In genomic region chr7:138000081-138000701, GRCh38 we compare ENCODE assay signal across 8 cellular contexts. TPM values are rescaled to one million over a fixed set of nuclear protein-coding genes. Genes with fewer than 3 reads are reported as not detected.
DNase-seq lines count a peak whose midpoint lies in the region; ATAC-seq and TF ChIP-seq lines count a peak whose summit lies in the region.

No MANE protein-coding gene starts in this region.

- ATAC-seq in GM21723 (IDR thresholded peaks at IDR 0.05; ENCODE audit: unreplicated experiment), result no peak

- H3K27me3 ChIP-seq in KMS-11 (ENCODE audit: insufficient read depth, low read depth) (no peaks in the 10 kb centered on the region), left ventricle myocardium inferior (ENCODE audit: low read depth) (no peaks in the 10 kb centered on the region)

- peaks cover 21% of the 10 kb centered on the region for H3K4me1 Mint-ChIP-seq in Calu3 (ENCODE audit: low read depth, unreplicated experiment)
- H3K4me1 Mint-ChIP-seq in activated naive CD8-positive, alpha-beta T cell treated with anti-CD3 and anti-CD28 coated beads for 36 hours, result peaks cover 33% of the 10 kb centered on the region

- H2AFZ ChIP-seq in KMS-11 (ENCODE audit: low read depth), result peak overlapping the region; percentile 80; the same call in 1 of the 2 replicates

- CTCF ChIA-PET in Calu3 (lab: Charles Lee), result interaction anchor here (0.6 to 1.3 kb wide), 3 partner anchors 20 to 228 kb away, joined by 3 read pairs; no protein-coding TSS in a partner anchor

- H3K27ac ChIP-seq in KMS-11 (peak overlapping the region; percentile 81), left ventricle myocardium inferior (replicated peaks) (peak overlapping the region; percentile 95)

- peak overlapping the region; percentile 96 for H3K27ac Mint-ChIP-seq in Calu3 (ENCODE audit: unreplicated experiment)
- H3K27ac Mint-ChIP-seq in activated naive CD8-positive, alpha-beta T cell treated with anti-CD3 and anti-CD28 coated beads for 36 hours, result no peak overlapping the region

- BruUV-seq in Calu3 (replicated peaks; lab: Mats Ljungman, UMichigan), result no TSS peak

- no peaks in the 10 kb centered on the region for H3K9me3 ChIP-seq in left ventricle myocardium inferior (replicated peaks)

- H3K9ac ChIP-seq in KMS-11, result peak overlapping the region; percentile 80

- H3K36me3 Mint-ChIP-seq in Calu3 (ENCODE audit: insufficient read depth, unreplicated experiment), result peaks cover 28% of the 10 kb centered on the region
- peaks cover 12% of the 10 kb centered on the region for H3K36me3 Mint-ChIP-seq in activated naive CD8-positive, alpha-beta T cell treated with anti-CD3 and anti-CD28 coated beads for 36 hours

- TF ChIP-seq CTCF in Calu3 (IDR thresholded peaks at IDR 0.05; ENCODE audit: unreplicated experiment) (no peak), KMS-11 (conservative IDR thresholded peaks at IDR 0.05; ENCODE audit: low read depth, low read length) (no peak), left ventricle myocardium inferior (IDR thresholded peaks at IDR 0.05; ENCODE audit: borderline replicate concordance) (no peak)

- H3K4me3 ChIP-seq in KMS-11 (IDR thresholded peaks at IDR 0.05; ENCODE audit: insufficient read depth, low read depth, low read length) (peak overlapping the region; percentile 53), left ventricle myocardium inferior (peak overlapping the region; percentile 96)

- intact Hi-C loops in Calu3 (cut with micrococcal nuclease; ENCODE audit: unreplicated experiment), result loop anchor here (10.0 kb wide), 1 partner anchor 865 kb away; no protein-coding TSS in a partner anchor
- intact Hi-C loops in left ventricle myocardium inferior (cut with micrococcal nuclease), result no loop called here

- H3K4me1 ChIP-seq in KMS-11 (ENCODE audit: low read depth, poor library complexity, severe bottlenecking) (peaks cover 47% of the 10 kb centered on the region), left ventricle myocardium inferior (peaks cover 68% of the 10 kb centered on the region)

- DNase-seq in Calu3 (no peak), left ventricle myocardium inferior (peak; percentile 44), putamen (ENCODE audit: low spot score) (peak; percentile 39), DMS153 treated with DMSO at 0.1 percent for 48 hours (lab: John Stamatoyannopoulos, UW; ENCODE audit: unreplicated experiment) (no peak), OCI-M2 (lab: John Stamatoyannopoulos, UW; ENCODE audit: unreplicated experiment) (no peak)
- no peak for DNase-seq in activated naive CD8-positive, alpha-beta T cell treated with anti-CD3 and anti-CD28 coated beads for 36 hours

- H3K4me3 Mint-ChIP-seq in Calu3 (ENCODE audit: low read depth, unreplicated experiment), result peak overlapping the region; percentile 88
- H3K4me3 Mint-ChIP-seq in activated naive CD8-positive, alpha-beta T cell treated with anti-CD3 and anti-CD28 coated beads for 36 hours, result peak overlapping the region; percentile 93

- H3K4me2 ChIP-seq in KMS-11, result peak overlapping the region; percentile 96

- H4K20me1 ChIP-seq in KMS-11 (ENCODE audit: insufficient read depth), result no peaks in the 10 kb centered on the region; the same call in 1 of the 2 replicates

- H3K36me3 ChIP-seq in KMS-11 (ENCODE audit: insufficient read depth) (no peaks in the 10 kb centered on the region), left ventricle myocardium inferior (no peaks in the 10 kb centered on the region)

- H3K27me3 Mint-ChIP-seq in Calu3 (ENCODE audit: unreplicated experiment), result no peaks in the 10 kb centered on the region
- no peaks in the 10 kb centered on the region for H3K27me3 Mint-ChIP-seq in activated naive CD8-positive, alpha-beta T cell treated with anti-CD3 and anti-CD28 coated beads for 36 hours

- no peaks in the 10 kb centered on the region for H3K9me3 Mint-ChIP-seq in Calu3 (ENCODE audit: low read depth, unreplicated experiment)
- H3K9me3 Mint-ChIP-seq in activated naive CD8-positive, alpha-beta T cell treated with anti-CD3 and anti-CD28 coated beads for 36 hours, result no peaks in the 10 kb centered on the region

- H3K79me2 ChIP-seq in KMS-11 (ENCODE audit: insufficient read depth, low read depth), result peaks cover 62% of the 10 kb centered on the region

RNA-seq across cellular contexts. Expression of gene CREB3L2, which starts 1.7 kb away (rescaled TPM):
- total RNA-seq in Calu3 (2022) (34.5 and 39.9 TPM in 2 replicates), left ventricle myocardium inferior (28.9 TPM)
- total RNA-seq in activated naive CD8-positive, alpha-beta T cell treated with anti-CD3 and anti-CD28 coated beads for 36 hours, result 10 to 100 TPM; 20.4 to 21.8 TPM

Comparison
In these comparisons a context has a peak if more than half of its experiments do, and no peak if none do; other contexts are left out.
1. DNase-seq: peak in left ventricle myocardium inferior (single experiment) and putamen (single experiment); none in Calu3 (single experiment), activated naive CD8-positive, alpha-beta T cell treated with anti-CD3 and anti-CD28 coated beads for 36 hours (single experiment), DMS153 treated with DMSO at 0.1 percent for 48 hours (single experiment) and OCI-M2 (single experiment).